ENCODE assay signal across 8 cellular contexts in the genomic region with DNA sequence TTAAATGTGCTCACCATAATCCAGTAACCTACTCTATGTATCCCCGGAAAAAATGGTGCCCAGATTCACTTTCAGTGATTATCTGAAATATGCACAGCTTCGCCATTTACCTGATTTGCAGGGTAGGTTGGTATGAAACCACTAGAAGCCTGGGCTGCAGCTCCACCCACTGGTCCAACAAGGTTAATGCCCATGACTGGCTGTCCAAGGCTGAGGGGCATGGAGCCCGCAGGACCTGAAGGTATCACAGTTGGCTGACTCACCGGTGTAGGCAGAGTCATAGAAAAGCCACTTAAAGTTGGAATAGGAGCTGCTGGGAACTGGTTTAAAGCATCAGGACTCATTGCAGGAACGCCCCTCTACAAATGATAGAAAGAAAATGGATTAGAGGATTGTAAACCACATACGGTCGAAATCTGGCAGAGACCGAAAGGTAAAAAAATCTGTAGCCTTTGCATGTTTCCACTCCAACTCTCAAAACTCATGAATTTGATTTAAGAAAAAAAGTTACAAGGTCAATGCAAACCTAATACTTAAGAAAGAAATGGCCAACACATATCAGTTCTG. TPM values are rescaled to one million over a fixed set of nuclear protein-coding genes. Genes with fewer than 3 reads are reported as not detected.
A peak's percentile ranks its signal among the peaks of the same experiment; 100 is the strongest.
DNase-seq lines count a peak whose midpoint lies in the region; TF ChIP-seq lines count a peak whose summit lies in the region.

No MANE protein-coding gene starts in this region.

- DNase-seq in NCI-H2171 treated with DMSO at 0.1 percent for 48 hours (lab: John Stamatoyannopoulos, UW) (peak; percentile 25), NCI-H2171 (lab: John Stamatoyannopoulos, UW) (no peak), erythroblast (lab: John Stamatoyannopoulos, UW) (peak; percentile 41 to 58), neural progenitor cell (ENCODE audit: low spot score) (peak; percentile 67), superior temporal gyrus (ENCODE audit: extremely low spot score) (no peak), NCI-H2107 treated with DMSO at 0.1 percent for 48 hours (lab: John Stamatoyannopoulos, UW; ENCODE audit: unreplicated experiment) (no peak)

- H3K9ac ChIP-seq in Loucy (ENCODE audit: low read depth, low read length, poor library complexity, severe bottlenecking) (no peak overlapping the region), neural progenitor cell (no peak overlapping the region)

- H3K36me3 Mint-ChIP-seq in neural progenitor cell, result peaks cover 36% of the 10 kb centered on the region

- H3K27ac Mint-ChIP-seq in neural progenitor cell, result no peak overlapping the region

- H3K4me2 ChIP-seq in Loucy (ENCODE audit: low read depth, low read length, poor library complexity, severe bottlenecking) (no peak overlapping the region), neural progenitor cell (no peak overlapping the region)

- H3K27me3 ChIP-seq in Loucy (ENCODE audit: insufficient read depth, low read length, poor library complexity, severe bottlenecking) (no peaks in the 10 kb centered on the region), neural progenitor cell (no peaks in the 10 kb centered on the region)

- peaks cover 9% of the 10 kb centered on the region for H3K9me3 Mint-ChIP-seq in neural progenitor cell

- no peak overlapping the region for H3K4me3 Mint-ChIP-seq in neural progenitor cell

- H3K9me2 ChIP-seq in Loucy (replicated peaks; ENCODE audit: low read depth, low read length), result no peaks in the 10 kb centered on the region

- H3K4me1 Mint-ChIP-seq in neural progenitor cell, result no peaks in the 10 kb centered on the region

- H3K4me1 ChIP-seq in Loucy (ENCODE audit: insufficient read depth, low read length, poor library complexity, severe bottlenecking) (no peaks in the 10 kb centered on the region), neural progenitor cell (no peaks in the 10 kb centered on the region)

- peak; percentile 84 for TF ChIP-seq CTCF in Loucy (conservative IDR thresholded peaks at IDR 0.05; ENCODE audit: low read length)
- peak; percentile 54 for TF ChIP-seq CTCF in WI38 (IDR thresholded peaks at IDR 0.05; ENCODE audit: low read depth, low read length)
- peak; percentile 68 for TF ChIP-seq CTCF in neural progenitor cell (IDR thresholded peaks at IDR 0.05)

- TF ChIP-seq POLR2A in erythroblast (IDR thresholded peaks at IDR 0.05; ENCODE audit: low read length), result no peak

- no peak overlapping the region for H2AFZ ChIP-seq in Loucy (ENCODE audit: low read length)
- no peak overlapping the region for H2AFZ ChIP-seq in neural progenitor cell (replicated peaks)

- no peaks in the 10 kb centered on the region for H3K9me3 ChIP-seq in Loucy (ENCODE audit: insufficient read depth, low read depth, low read length)
- no peaks in the 10 kb centered on the region for H3K9me3 ChIP-seq in neural progenitor cell (ENCODE audit: low read depth)

- H3K27ac ChIP-seq in neural progenitor cell, result no peak overlapping the region

- H3K4me3 ChIP-seq in Loucy (ENCODE audit: low read length, poor library complexity, severe bottlenecking) (no peak overlapping the region), WI38 (ENCODE audit: low read depth, low read length) (no peak overlapping the region), neural progenitor cell (no peak overlapping the region)

- H3K79me2 ChIP-seq in Loucy (ENCODE audit: insufficient read depth, low read length) (peaks cover 3% of the 10 kb centered on the region; the same call in 1 of the 2 replicates), neural progenitor cell (ENCODE audit: low read depth) (no peaks in the 10 kb centered on the region)

- H4K20me1 ChIP-seq in Loucy (ENCODE audit: insufficient read depth, low read length, poor library complexity, severe bottlenecking) (no peaks in the 10 kb centered on the region), neural progenitor cell (ENCODE audit: low read depth) (no peaks in the 10 kb centered on the region)

- H3K36me3 ChIP-seq in Loucy (ENCODE audit: insufficient read depth, low read length) (peaks cover 86% of the 10 kb centered on the region), neural progenitor cell (peaks cover 33% of the 10 kb centered on the region)

- H3K27me3 Mint-ChIP-seq in neural progenitor cell (ENCODE audit: insufficient read depth, low read depth), result no peaks in the 10 kb centered on the region

- no peaks in the 10 kb centered on the region for H3F3A ChIP-seq in Loucy (ENCODE audit: low read depth)
- H3F3A ChIP-seq in neural progenitor cell (ENCODE audit: low read depth), result peaks cover 4% of the 10 kb centered on the region

RNA-seq across cellular contexts. Expression of gene SYNRG, which starts 38.6 kb away (rescaled TPM):
- 22.4 and 26.3 TPM in 2 replicates for total RNA-seq in neural progenitor cell (ENCODE audit: low replicate concordance)

Comparison
In these comparisons a context has a peak if more than half of its experiments do, and no peak if none do; other contexts are left out.
1. DNase-seq: peak in NCI-H2171 treated with DMSO at 0.1 percent for 48 hours (single experiment), erythroblast (2 of 2) and neural progenitor cell (single experiment); none in NCI-H2171 (single experiment), superior temporal gyrus (single experiment) and NCI-H2107 treated with DMSO at 0.1 percent for 48 hours (single experiment).
2. Peak in every context shown above with its lines, with median percentiles within 50 percentile points of each other: CTCF ChIP-seq.